Comparison of ENCODE assay signal across 27 cellular contexts in the genomic region with DNA sequence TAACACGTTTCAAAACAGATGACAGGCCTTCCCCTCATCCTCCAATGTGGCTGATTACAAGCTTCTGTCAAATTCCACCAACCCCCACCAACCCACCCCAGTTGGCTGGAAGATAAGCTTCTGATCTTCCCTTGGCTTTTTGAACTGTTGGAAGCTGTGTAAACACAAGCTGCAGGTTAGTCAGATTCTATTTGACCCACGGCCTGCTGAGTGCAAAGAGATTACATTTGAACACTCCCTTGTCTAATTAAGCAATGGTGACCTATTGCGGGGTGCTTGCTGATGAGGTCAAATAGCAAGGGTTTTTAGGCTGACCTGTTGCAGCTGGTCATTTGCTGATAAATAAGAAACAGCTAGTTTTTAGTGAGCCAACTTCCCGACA.
A peak's percentile ranks its signal among the peaks of the same experiment; 100 is the strongest.
DNase-seq lines count a peak whose midpoint lies in the region; ATAC-seq, FAIRE-seq and TF ChIP-seq lines count a peak whose summit lies in the region.
"Had no signal": no experiment of that assay in that cellular context is flagged by ENCODE, and none has a peak within 500 bp of the region (broad histone marks: within the 10 kb centered on the region; RNA-seq: fewer than 3 reads in every experiment).

No MANE protein-coding gene starts in this region.

- no peak overlapping the region for H2AFZ ChIP-seq in endothelial cell of umbilical vein (ENCODE audit: low read depth, low read length)
- no peak overlapping the region for H2AFZ ChIP-seq in HepG2 (ENCODE audit: low read length)

- H3K79me2 ChIP-seq in endothelial cell of umbilical vein (ENCODE audit: control insufficient read depth, insufficient read depth, low read length) (no peaks in the 10 kb centered on the region), HepG2 (ENCODE audit: insufficient read depth, low read length) (no peaks in the 10 kb centered on the region)

- DNase-seq in Caco-2 (peak; percentile 82 to 89), NCI-H146 (lab: John Stamatoyannopoulos, UW) (peak; percentile 86), endothelial cell of umbilical vein (ENCODE audit: low read depth, low spot score) (peak; percentile 34), HepG2 (ENCODE audit: low spot score) (peak; percentile 82), HFFc6 (no peak)
- no peak for DNase-seq in activated naive CD4-positive, alpha-beta T cell treated with anti-CD3 and anti-CD28 coated beads, Interleukin-2, amount 10 ng/mL, durations not matched to agents 7 days and 5 days
- DNase-seq: ACHN; activated CD4-positive, alpha-beta T cell treated with anti-CD3 and anti-CD28 coated beads, Interleukin-2, amount 10 ng/mL, durations not matched to agents 7 days and 5 days; activated CD8-positive, alpha-beta memory T cell treated with anti-CD3 and anti-CD28 coated beads, Interleukin-2, amount 10 ng/mL, durations not matched to agents 7 days and 5 days; anterior cingulate cortex; Karpas-422; left lung; NCI-H1694 treated with DMSO at 0.1 percent for 48 hours; NCI-H526 treated with DMSO at 0.1 percent for 48 hours; OCI-M1; posterior cingulate gyrus; sigmoid colon; stimulated activated naive CD8-positive, alpha-beta T cell treated with anti-CD3 and anti-CD28 coated beads, Interleukin-15, Interleukin-2, amounts not matched to agents 100 U/mL and 50 U/mL, for 24 hours; uterus had no signal

- H3K9me3 ChIP-seq in Caco-2 (no peaks in the 10 kb centered on the region), endothelial cell of umbilical vein (replicated peaks; ENCODE audit: control insufficient read depth, insufficient read depth, low read length) (no peaks in the 10 kb centered on the region), HepG2 (ENCODE audit: low read length) (no peaks in the 10 kb centered on the region)
- H3K9me3 ChIP-seq: left lung, sigmoid colon, thoracic aorta, uterus had no signal

- H3K36me3 ChIP-seq in Caco-2 (ENCODE audit: control insufficient read depth, insufficient read depth, low read length) (no peaks in the 10 kb centered on the region), endothelial cell of umbilical vein (ENCODE audit: control insufficient read depth in 2 of 2, extremely low read depth in 1 of 2, insufficient read depth in 2 of 2, low read length in 2 of 2) (no peaks in the 10 kb centered on the region), HepG2 (replicated peaks in 1 of 2; ENCODE audit: control insufficient read depth in 1 of 2, insufficient read depth in 2 of 2, low read length in 2 of 2) (no peaks in the 10 kb centered on the region)
- H3K36me3 ChIP-seq: cardiac muscle cell, left lung, sigmoid colon, thoracic aorta, uterus had no signal

- no peak for FAIRE-seq in endothelial cell of umbilical vein (lab: Jason Lieb, UNC)
- peak; percentile 94 for FAIRE-seq in HepG2 (lab: Jason Lieb, UNC)

- peaks cover 11% of the 10 kb centered on the region for H3K9me3 Mint-ChIP-seq in Caco-2 (ENCODE audit: unreplicated experiment)
- peaks cover 34% of the 10 kb centered on the region for H3K9me3 Mint-ChIP-seq in HFFc6
- peaks cover 6% of the 10 kb centered on the region for H3K9me3 Mint-ChIP-seq in activated naive CD4-positive, alpha-beta T cell treated with anti-CD3 and anti-CD28 coated beads, Interleukin-2, amount 10 ng/mL, durations not matched to agents 7 days and 5 days
- H3K9me3 Mint-ChIP-seq: activated naive CD4-positive, alpha-beta T cell treated with anti-CD3 and anti-CD28 coated beads, Interleukin-2, amount 50 U/mL, for 24 hours had no signal

- intact Hi-C loops in Caco-2 (cut with micrococcal nuclease; ENCODE audit: unreplicated experiment) = loop anchor here (1.0 to 10.0 kb wide), 4 partner anchors 9 to 658 kb away; no protein-coding TSS in a partner anchor
- intact Hi-C loops in endothelial cell of umbilical vein (cut with micrococcal nuclease) = no loop called here
- intact Hi-C loops in HepG2 (cut with micrococcal nuclease; ENCODE audit: unreplicated experiment) = no loop called here

- no peak for TF ChIP-seq POLR2A in endothelial cell of umbilical vein (IDR thresholded peaks at IDR 0.05; ENCODE audit: low read depth, low read length)
- TF ChIP-seq POLR2A in HepG2 (IDR thresholded peaks at IDR 0.05; ENCODE audit: insufficient read depth in 1 of 2, low read depth in 2 of 2, low read length in 2 of 2) = no peak

- H3K36me3 Mint-ChIP-seq in Caco-2 (ENCODE audit: insufficient read depth, unreplicated experiment) (peaks cover 10% of the 10 kb centered on the region), HFFc6 (ENCODE audit: low read depth) (peaks cover 6% of the 10 kb centered on the region; the same call in 1 of the 2 replicates)
- H3K36me3 Mint-ChIP-seq in activated naive CD4-positive, alpha-beta T cell treated with anti-CD3 and anti-CD28 coated beads, Interleukin-2, amount 10 ng/mL, durations not matched to agents 7 days and 5 days = no peaks in the 10 kb centered on the region
- H3K36me3 Mint-ChIP-seq: activated CD8-positive, alpha-beta memory T cell treated with anti-CD3 and anti-CD28 coated beads, Interleukin-2, amount 10 ng/mL, durations not matched to agents 7 days and 5 days; activated naive CD4-positive, alpha-beta T cell treated with anti-CD3 and anti-CD28 coated beads, Interleukin-2, amount 50 U/mL, for 24 hours; natural killer cell treated with Interleukin-12 subunit alpha and Interleukin-12 subunit beta and Interleukin-15 and Interleukin-18, amount 100 ng/mL, for 72 hours had no signal

- dilution Hi-C loops in endothelial cell of umbilical vein (cut with MboI; ENCODE audit: extremely low pct_ligation_motif_present, low sequenced_read_pairs) = no loop called here

- H3K27me3 Mint-ChIP-seq in Caco-2 (ENCODE audit: insufficient read depth, unreplicated experiment) = no peaks in the 10 kb centered on the region
- H3K27me3 Mint-ChIP-seq in HFFc6 (ENCODE audit: insufficient read depth) = no peaks in the 10 kb centered on the region
- no peaks in the 10 kb centered on the region for H3K27me3 Mint-ChIP-seq in activated naive CD4-positive, alpha-beta T cell treated with anti-CD3 and anti-CD28 coated beads, Interleukin-2, amount 10 ng/mL, durations not matched to agents 7 days and 5 days
- H3K27me3 Mint-ChIP-seq: activated CD4-positive, alpha-beta T cell treated with anti-CD3 and anti-CD28 coated beads, Interleukin-2, amount 10 ng/mL, durations not matched to agents 7 days and 5 days; activated CD8-positive, alpha-beta memory T cell treated with anti-CD3 and anti-CD28 coated beads, Interleukin-2, amount 10 ng/mL, durations not matched to agents 7 days and 5 days; activated naive CD4-positive, alpha-beta T cell treated with anti-CD3 and anti-CD28 coated beads, Interleukin-2, amount 50 U/mL, for 24 hours; natural killer cell treated with Interleukin-12 subunit alpha and Interleukin-12 subunit beta and Interleukin-15 and Interleukin-18, amount 100 ng/mL, for 72 hours had no signal

- BruUV-seq in Caco-2 (replicated peaks; lab: Mats Ljungman, UMichigan) (no TSS peak), endothelial cell of umbilical vein (replicated peaks; lab: Mats Ljungman, UMichigan) (no TSS peak), HepG2 (replicated peaks; lab: Mats Ljungman, UMichigan) (no TSS peak)

- H3K27ac Mint-ChIP-seq in Caco-2 (ENCODE audit: unreplicated experiment) = peak overlapping the region; percentile 73
- H3K27ac Mint-ChIP-seq in HFFc6 = no peak overlapping the region
- no peak overlapping the region for H3K27ac Mint-ChIP-seq in activated naive CD4-positive, alpha-beta T cell treated with anti-CD3 and anti-CD28 coated beads, Interleukin-2, amount 10 ng/mL, durations not matched to agents 7 days and 5 days
- H3K27ac Mint-ChIP-seq: activated CD4-positive, alpha-beta T cell treated with anti-CD3 and anti-CD28 coated beads, Interleukin-2, amount 10 ng/mL, durations not matched to agents 7 days and 5 days; activated CD8-positive, alpha-beta memory T cell treated with anti-CD3 and anti-CD28 coated beads, Interleukin-2, amount 10 ng/mL, durations not matched to agents 7 days and 5 days; activated naive CD4-positive, alpha-beta T cell treated with anti-CD3 and anti-CD28 coated beads, Interleukin-2, amount 50 U/mL, for 24 hours; natural killer cell treated with Interleukin-12 subunit alpha and Interleukin-12 subunit beta and Interleukin-15 and Interleukin-18, amount 100 ng/mL, for 72 hours; T-helper 2 cell treated with Interferon-gamma antibody and Interleukin-4, amounts not matched to agents 5 μg/mL and 100 μg/mL, for 36 hours had no signal

- POLR2A ChIA-PET in Caco-2 (lab: Charles Lee) = no interaction called here
- POLR2A ChIA-PET in endothelial cell of umbilical vein (lab: Charles Lee) = no interaction called here
- POLR2A ChIA-PET in HepG2 (lab: Yijun Ruan, JAX) = no interaction called here

- no peak for TF ChIP-seq RAD21 in HepG2 (CRISPR knock-in tag; IDR thresholded peaks at IDR 0.05)

- H3K4me1 ChIP-seq in Caco-2 (peaks cover 33% of the 10 kb centered on the region), endothelial cell of umbilical vein (ENCODE audit: control insufficient read depth, extremely low read depth, insufficient read depth, low read length) (peaks cover 13% of the 10 kb centered on the region), HepG2 (ENCODE audit: insufficient read depth, low read length) (peaks cover 17% of the 10 kb centered on the region)
- H3K4me1 ChIP-seq: left lung, sigmoid colon, uterus had no signal

- H3K9me1 ChIP-seq in endothelial cell of umbilical vein (replicated peaks; ENCODE audit: control insufficient read depth, extremely low read depth, insufficient read depth, low read length) = no peaks in the 10 kb centered on the region

- ATAC-seq in HepG2 (peak; percentile 99), GM21528 (IDR thresholded peaks at IDR 0.05; ENCODE audit: low FRiP score, unreplicated experiment) (no peak), GM18861 (IDR thresholded peaks at IDR 0.05; ENCODE audit: unreplicated experiment) (no peak)
- ATAC-seq: activated CD8-positive, alpha-beta memory T cell treated with anti-CD3 and anti-CD28 coated beads, Interleukin-2, amount 10 ng/mL, durations not matched to agents 7 days and 5 days; left lung; natural killer cell treated with Interleukin-12 subunit alpha and Interleukin-12 subunit beta and Interleukin-15 and Interleukin-18, amount 100 ng/mL, for 72 hours; stimulated activated naive CD8-positive, alpha-beta T cell treated with anti-CD3 and anti-CD28 coated beads, Interleukin-15, Interleukin-2, amounts not matched to agents 100 U/mL and 50 U/mL, for 24 hours had no signal

- TF ChIP-seq EP300 in HepG2 (IDR thresholded peaks at IDR 0.05; ENCODE audit: low read depth in 2 of 2, low read length in 2 of 2) (peak; percentile 24 to 75; a peak in 2 of 4 replicates), HepG2 (CRISPR knock-in tag; IDR thresholded peaks at IDR 0.05; ENCODE audit: borderline replicate concordance) (peak; percentile 49; the same call in 1 of the 2 replicates)

- TF ChIP-seq CTCF in Caco-2 (IDR thresholded peaks at IDR 0.05; ENCODE audit: insufficient read depth in 1 of 2, low read depth in 1 of 2, low read length in 1 of 2, severe bottlenecking in 1 of 2, unreplicated experiment in 1 of 2) (no peak), endothelial cell of umbilical vein (IDR thresholded peaks at IDR 0.05; ENCODE audit: extremely low read depth in 1 of 2, insufficient read depth in 1 of 2, low read depth in 1 of 2, low read length in 2 of 2) (no peak), HepG2 (CRISPR knock-in tag; IDR thresholded peaks at IDR 0.05) (no peak), HFFc6 (IDR thresholded peaks at IDR 0.05) (no peak)

- H3K27ac ChIP-seq in endothelial cell of umbilical vein (ENCODE audit: insufficient read depth, low read depth, low read length) (no peak overlapping the region), HepG2 (ENCODE audit: extremely low read length, insufficient read depth, low read length) (no peak overlapping the region)
- H3K27ac ChIP-seq: cardiac muscle cell, left lung, sigmoid colon, thoracic aorta, uterus, VCaP had no signal

- H3K4me3 ChIP-seq in Caco-2 (ENCODE audit: low read depth, low read length) (no peak overlapping the region), endothelial cell of umbilical vein (replicated peaks in 1 of 3; ENCODE audit: insufficient read depth in 1 of 3, low read depth in 1 of 3, low read length in 3 of 3) (no peak overlapping the region), HepG2 (replicated peaks in 1 of 3; ENCODE audit: insufficient read depth in 1 of 3, low read depth in 2 of 3, low read length in 3 of 3) (no peak overlapping the region)
- H3K4me3 ChIP-seq: cardiac muscle cell, left lung, sigmoid colon, thoracic aorta, uterus had no signal

- CTCF ChIA-PET in Caco-2 (lab: Charles Lee) (interaction anchor here (0.8 to 1.1 kb wide), 3 partner anchors 9 to 139 kb away, joined by 3 to 4 read pairs (median 3); no protein-coding TSS in a partner anchor), endothelial cell of umbilical vein (lab: Charles Lee) (interaction anchor here (1.5 kb wide), 1 partner anchor 139 kb away, joined by 3 read pairs; no protein-coding TSS in a partner anchor), HepG2 (lab: Yijun Ruan, JAX; ENCODE audit: low intra/inter-chr PET ratio, low total read pairs) (no interaction called here)
- CTCF ChIA-PET in activated naive CD4-positive, alpha-beta T cell treated with anti-CD3 and anti-CD28 coated beads, Interleukin-2, amount 10 ng/mL, durations not matched to agents 7 days and 5 days (lab: Charles Lee) = no interaction called here

- WGBS in HepG2 (ENCODE audit: low lambda C conversion rate) = under 1% methylated on average over 4 of the region's 4 CpGs

- no peak overlapping the region for H3K9ac ChIP-seq in endothelial cell of umbilical vein (replicated peaks; ENCODE audit: extremely low read depth, insufficient read depth, low read length)
- no peak overlapping the region for H3K9ac ChIP-seq in HepG2 (ENCODE audit: insufficient read depth, low read depth, low read length)

- in situ Hi-C loops in HepG2 (cut with HindIII; ENCODE audit: extremely low pct_ligation_motif_present, low pct_unique_long_range_greater_than_20kb) = no loop called here

- H3K4me1 Mint-ChIP-seq in Caco-2 (ENCODE audit: low read depth, unreplicated experiment) (peaks cover 43% of the 10 kb centered on the region), HFFc6 (ENCODE audit: low read depth) (no peaks in the 10 kb centered on the region)
- H3K4me1 Mint-ChIP-seq in activated naive CD4-positive, alpha-beta T cell treated with anti-CD3 and anti-CD28 coated beads, Interleukin-2, amount 10 ng/mL, durations not matched to agents 7 days and 5 days = no peaks in the 10 kb centered on the region
- H3K4me1 Mint-ChIP-seq: activated CD4-positive, alpha-beta T cell treated with anti-CD3 and anti-CD28 coated beads, Interleukin-2, amount 10 ng/mL, durations not matched to agents 7 days and 5 days; activated CD8-positive, alpha-beta memory T cell treated with anti-CD3 and anti-CD28 coated beads, Interleukin-2, amount 10 ng/mL, durations not matched to agents 7 days and 5 days; activated naive CD4-positive, alpha-beta T cell treated with anti-CD3 and anti-CD28 coated beads, Interleukin-2, amount 50 U/mL, for 24 hours had no signal

- H3K4me2 ChIP-seq in endothelial cell of umbilical vein (ENCODE audit: insufficient read depth, low read length) (no peak overlapping the region), HepG2 (ENCODE audit: low read depth, low read length) (peak overlapping the region; percentile 1)

- H3K4me3 Mint-ChIP-seq in Caco-2 (ENCODE audit: unreplicated experiment) = peak overlapping the region; percentile 53
- H3K4me3 Mint-ChIP-seq in HFFc6 = no peak overlapping the region
- H3K4me3 Mint-ChIP-seq in activated naive CD4-positive, alpha-beta T cell treated with anti-CD3 and anti-CD28 coated beads, Interleukin-2, amount 10 ng/mL, durations not matched to agents 7 days and 5 days = no peak overlapping the region
- H3K4me3 Mint-ChIP-seq: activated CD4-positive, alpha-beta T cell treated with anti-CD3 and anti-CD28 coated beads, Interleukin-2, amount 10 ng/mL, durations not matched to agents 7 days and 5 days; activated CD8-positive, alpha-beta memory T cell treated with anti-CD3 and anti-CD28 coated beads, Interleukin-2, amount 10 ng/mL, durations not matched to agents 7 days and 5 days; activated naive CD4-positive, alpha-beta T cell treated with anti-CD3 and anti-CD28 coated beads, Interleukin-2, amount 50 U/mL, for 24 hours; natural killer cell treated with Interleukin-12 subunit alpha and Interleukin-12 subunit beta and Interleukin-15 and Interleukin-18, amount 100 ng/mL, for 72 hours; T-helper 2 cell treated with Interferon-gamma antibody and Interleukin-4, amounts not matched to agents 5 μg/mL and 100 μg/mL, for 36 hours had no signal

- H3K27me3 ChIP-seq in Caco-2 (replicated peaks; ENCODE audit: control insufficient read depth, insufficient read depth, low read length) = no peaks in the 10 kb centered on the region
- no peaks in the 10 kb centered on the region for H3K27me3 ChIP-seq in endothelial cell of umbilical vein (ENCODE audit: control insufficient read depth in 2 of 2, insufficient read depth in 2 of 2, low read length in 2 of 2)
- no peaks in the 10 kb centered on the region for H3K27me3 ChIP-seq in HepG2 (ENCODE audit: control insufficient read depth in 1 of 2, insufficient read depth in 2 of 2, low read length in 2 of 2)
- H3K27me3 ChIP-seq: cardiac muscle cell, left lung, sigmoid colon, uterus had no signal

- H4K20me1 ChIP-seq in endothelial cell of umbilical vein (replicated peaks; ENCODE audit: control insufficient read depth, extremely low read depth, insufficient read depth, low read length) = no peaks in the 10 kb centered on the region
- H4K20me1 ChIP-seq in HepG2 (ENCODE audit: insufficient read depth, low read length) = no peaks in the 10 kb centered on the region

Comparison
In these comparisons a context has a peak if more than half of its experiments do, and no peak if none do; other contexts are left out.
1. DNase-seq: peak in Caco-2 (2 of 2), NCI-H146 (single experiment), endothelial cell of umbilical vein (single experiment) and HepG2 (single experiment); none in HFFc6 (single experiment) and activated naive CD4-positive, alpha-beta T cell treated with anti-CD3 and anti-CD28 coated beads, Interleukin-2, amount 10 ng/mL, durations not matched to agents 7 days and 5 days (single experiment).
2. CTCF ChIA-PET loops: an anchor here in Caco-2 (0.8 to 1.1 kb wide) and endothelial cell of umbilical vein (1.5 kb wide); none called in HepG2 and activated naive CD4-positive, alpha-beta T cell treated with anti-CD3 and anti-CD28 coated beads, Interleukin-2, amount 10 ng/mL, durations not matched to agents 7 days and 5 days.